Comparison of ENCODE assay signal across 1 cellular context in the genomic region with DNA sequence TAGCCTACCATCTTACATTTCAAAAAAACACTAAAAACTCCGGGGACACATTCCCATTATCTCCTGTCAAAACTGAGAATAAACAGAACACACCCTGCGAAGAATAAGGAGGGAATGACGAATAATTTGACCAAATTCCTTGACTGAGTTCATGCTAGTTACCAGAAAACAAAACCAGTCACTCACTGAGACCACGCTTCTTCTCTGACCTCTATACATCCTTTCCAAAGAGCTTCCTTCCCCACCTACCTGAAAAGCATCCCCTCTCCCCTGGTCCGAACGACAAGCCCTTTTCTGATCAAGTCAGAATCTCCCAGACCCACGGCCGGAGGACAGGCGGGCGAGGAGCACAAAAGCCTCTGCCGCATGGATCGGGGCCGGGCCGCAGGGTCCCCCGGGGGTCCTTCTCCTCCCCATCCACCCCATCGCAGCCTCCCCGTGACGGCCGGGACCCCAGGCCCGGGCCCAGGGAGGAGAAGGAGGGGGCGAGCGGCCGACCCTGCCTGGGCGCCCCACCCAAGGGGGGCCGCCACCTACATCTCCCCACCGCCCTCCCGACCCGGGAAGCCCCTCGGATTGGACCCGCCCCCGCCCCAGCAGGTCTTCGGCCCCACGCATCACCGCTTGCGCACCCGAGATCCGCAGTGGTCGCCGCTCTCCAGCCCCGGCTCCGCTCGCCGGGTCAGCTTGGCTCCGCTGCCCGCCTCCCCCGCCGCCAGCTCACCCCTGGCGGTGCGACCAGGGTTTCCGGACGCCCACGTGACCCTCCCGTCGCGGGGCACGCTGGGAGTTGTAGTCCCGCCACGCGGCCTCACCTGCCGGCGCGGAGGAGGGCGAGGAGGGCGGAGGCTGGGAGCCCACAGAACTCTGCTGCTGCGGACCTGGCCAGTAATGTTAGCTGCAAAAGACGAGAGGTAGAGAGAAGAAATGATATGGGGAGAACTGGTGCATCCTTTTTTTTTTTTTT.
TF ChIP-seq lines count a peak whose summit lies in the region.

A gene with protein sequence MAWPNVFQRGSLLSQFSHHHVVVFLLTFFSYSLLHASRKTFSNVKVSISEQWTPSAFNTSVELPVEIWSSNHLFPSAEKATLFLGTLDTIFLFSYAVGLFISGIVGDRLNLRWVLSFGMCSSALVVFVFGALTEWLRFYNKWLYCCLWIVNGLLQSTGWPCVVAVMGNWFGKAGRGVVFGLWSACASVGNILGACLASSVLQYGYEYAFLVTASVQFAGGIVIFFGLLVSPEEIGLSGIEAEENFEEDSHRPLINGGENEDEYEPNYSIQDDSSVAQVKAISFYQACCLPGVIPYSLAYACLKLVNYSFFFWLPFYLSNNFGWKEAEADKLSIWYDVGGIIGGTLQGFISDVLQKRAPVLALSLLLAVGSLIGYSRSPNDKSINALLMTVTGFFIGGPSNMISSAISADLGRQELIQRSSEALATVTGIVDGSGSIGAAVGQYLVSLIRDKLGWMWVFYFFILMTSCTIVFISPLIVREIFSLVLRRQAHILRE (minus strand): TSS at position 747 of the 967 bp plus-strand sequence. CDS start 16,004 bp downstream, outside the sequence.

TF ChIP-seq in K562, 482 proteins besides CTCF, POLR2A, EP300 and RAD21 (continued from another document and continues in another):
- TF ChIP-seq CBX2 (IDR thresholded peaks at IDR 0.05; ENCODE audit: insufficient read depth, low read length, poor library complexity, severe bottlenecking) (no peak), ZNF354B (CRISPR knock-in tag; IDR thresholded peaks at IDR 0.05) (no peak), SOX6 (IDR thresholded peaks at IDR 0.05) (no peak), SRSF7 (optimal IDR thresholded peaks at IDR 0.05; ENCODE audit: low read depth, low read length) (no peak), ARHGAP35 (IDR thresholded peaks at IDR 0.05; ENCODE audit: partially characterized antibody) (no peak), TFE3 (CRISPR knock-in tag; IDR thresholded peaks at IDR 0.05) (peak; percentile 97), ZNF707 (CRISPR knock-in tag; conservative IDR thresholded peaks at IDR 0.05) (no peak), IRF9 (tag; IDR thresholded peaks at IDR 0.05) (no peak), ZNF445 (CRISPR knock-in tag; IDR thresholded peaks at IDR 0.05; ENCODE audit: low read depth) (no peak), HSF4 (CRISPR knock-in tag; IDR thresholded peaks at IDR 0.05; ENCODE audit: borderline replicate concordance) (no peak), ETS2 (tag; IDR thresholded peaks at IDR 0.05; ENCODE audit: borderline replicate concordance, poor library complexity, severe bottlenecking) (no peak), AFF1 (IDR thresholded peaks at IDR 0.05; ENCODE audit: low read depth in 1 of 2, partially characterized antibody in 2 of 2) (peak in 1 of 2 experiments; percentile 81), TCF7L2 (IDR thresholded peaks at IDR 0.05; ENCODE audit: low read depth, low read length) (no peak), USF2 (CRISPR knock-in tag; IDR thresholded peaks at IDR 0.05) (peak; percentile 99), WHSC1 (IDR thresholded peaks at IDR 0.05; ENCODE audit: low read length) (no peak), SIN3A (IDR thresholded peaks at IDR 0.05; ENCODE audit: borderline replicate concordance in 2 of 2, control insufficient read depth in 1 of 2, low read depth in 2 of 2, low read length in 2 of 2) (peak; percentile 73 to 93; a peak in 3 of 4 replicates), XRCC3 (IDR thresholded peaks at IDR 0.05) (no peak), C11orf30 (IDR thresholded peaks at IDR 0.05; ENCODE audit: low read depth) (no peak), ZEB2 (IDR thresholded peaks at IDR 0.05) (peak; percentile 54; the same call in 1 of the 2 replicates), SRSF9 (IDR thresholded peaks at IDR 0.05; ENCODE audit: borderline replicate concordance, low read depth, low read length) (no peak), RBM17 (IDR thresholded peaks at IDR 0.05; ENCODE audit: borderline replicate concordance, low read depth, low read length) (no peak), ZNF274 (IDR thresholded peaks at IDR 0.05; ENCODE audit: borderline replicate concordance, low read depth, low read length) (no peak), HMG20A (CRISPR knock-in tag; conservative IDR thresholded peaks at IDR 0.05) (no peak), ARID3B (CRISPR knock-in tag; IDR thresholded peaks at IDR 0.05; ENCODE audit: borderline replicate concordance) (no peak), ZC3H8 (IDR thresholded peaks at IDR 0.05) (0 out of 2 replicates have a peak, but pooled peaks have one; percentile 13), SNIP1 (IDR thresholded peaks at IDR 0.05; ENCODE audit: low read depth) (no peak), ZBTB2 (IDR thresholded peaks at IDR 0.05) (no peak), FIP1L1 (IDR thresholded peaks at IDR 0.05; ENCODE audit: low read depth, low read length, poor library complexity, severe bottlenecking) (peak; percentile 93), ZNF431 (CRISPR knock-in tag; IDR thresholded peaks at IDR 0.05) (0 out of 2 replicates have a peak, but pooled peaks have one; percentile 54), SMAD2 (IDR thresholded peaks at IDR 0.05; ENCODE audit: low read depth, low read length) (no peak), ARNT (IDR thresholded peaks at IDR 0.05) (peak in 1 of 2 experiments; percentile 44; a peak in 1 of 4 replicates), PRPF4 (IDR thresholded peaks at IDR 0.05; ENCODE audit: insufficient read depth, low read depth, low read length, poor library complexity, severe bottlenecking) (no peak), CEBPB (tag; IDR thresholded peaks at IDR 0.05) (no peak), SRSF1 (IDR thresholded peaks at IDR 0.05; ENCODE audit: low read depth, low read length) (no peak), ZNF239 (CRISPR knock-in tag; IDR thresholded peaks at IDR 0.05) (no peak), CREB3L1 (IDR thresholded peaks at IDR 0.05; ENCODE audit: borderline replicate concordance, low read depth) (peak; percentile 92), ZBED1 (IDR thresholded peaks at IDR 0.05) (no peak), SIX5 (IDR thresholded peaks at IDR 0.05; ENCODE audit: borderline replicate concordance in 1 of 2, insufficient read depth in 1 of 2, low read depth in 1 of 2, low read length in 2 of 2) (peak; percentile 94 to 96), ZNF785 (CRISPR knock-in tag; IDR thresholded peaks at IDR 0.05) (no peak), ETV5 (CRISPR knock-in tag; IDR thresholded peaks at IDR 0.05; ENCODE audit: low read depth) (peak; percentile 90)
- TF ChIP-seq, protein P1, sequence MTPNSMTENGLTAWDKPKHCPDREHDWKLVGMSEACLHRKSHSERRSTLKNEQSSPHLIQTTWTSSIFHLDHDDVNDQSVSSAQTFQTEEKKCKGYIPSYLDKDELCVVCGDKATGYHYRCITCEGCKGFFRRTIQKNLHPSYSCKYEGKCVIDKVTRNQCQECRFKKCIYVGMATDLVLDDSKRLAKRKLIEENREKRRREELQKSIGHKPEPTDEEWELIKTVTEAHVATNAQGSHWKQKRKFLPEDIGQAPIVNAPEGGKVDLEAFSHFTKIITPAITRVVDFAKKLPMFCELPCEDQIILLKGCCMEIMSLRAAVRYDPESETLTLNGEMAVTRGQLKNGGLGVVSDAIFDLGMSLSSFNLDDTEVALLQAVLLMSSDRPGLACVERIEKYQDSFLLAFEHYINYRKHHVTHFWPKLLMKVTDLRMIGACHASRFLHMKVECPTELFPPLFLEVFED (CRISPR knock-in tag; conservative IDR thresholded peaks at IDR 0.05) = no peak
